10 cellular contexts compared by ENCODE assay signal in genomic region chr18:76475450-76476203, GRCh38. TPM values are rescaled to one million over a fixed set of nuclear protein-coding genes. Genes with fewer than 3 reads are reported as not detected.
DNase-seq lines count a peak whose midpoint lies in the region; ATAC-seq and TF ChIP-seq lines count a peak whose summit lies in the region.
"Had no signal": no experiment of that assay in that cellular context is flagged by ENCODE, and none has a peak within 500 bp of the region (broad histone marks: within the 10 kb centered on the region; RNA-seq: fewer than 3 reads in every experiment).

No MANE protein-coding gene starts in this region.

- no peaks in the 10 kb centered on the region for H4K20me1 ChIP-seq in GM23248 (ENCODE audit: insufficient read depth)

- H3K9me2 ChIP-seq in GM23248 (ENCODE audit: insufficient read depth): no peaks in the 10 kb centered on the region

- DNase-seq in GM23248: no peak
- DNase-seq in RPMI7951 (ENCODE audit: low read depth): peak; percentile 37
- no peak for DNase-seq in fibroblast of mammary gland (ENCODE audit: low read depth)
- no peak for DNase-seq in activated CD4-positive, alpha-beta T cell treated with anti-CD3 and anti-CD28 coated beads, Interleukin-2, amount 50 U/mL, for 1 hour
- DNase-seq in stimulated activated CD8-positive, alpha-beta memory T cell treated with anti-CD3 and anti-CD28 coated beads, Interleukin-4, amount 100 ng/mL, for 48 hours: no peak
- DNase-seq: NCI-H2107, T-helper 2 cell had no signal

- H3K27me3 ChIP-seq in GM23248 (replicated peaks; ENCODE audit: insufficient read depth) (no peaks in the 10 kb centered on the region), skeletal muscle tissue (ENCODE audit: control insufficient read depth in 3 of 3, insufficient read depth in 3 of 3, low read length in 3 of 3) (no peaks in the 10 kb centered on the region)
- H3K27me3 ChIP-seq: cardiac muscle cell had no signal

- in situ Hi-C loops in GM23248 (cut with MboI): no loop called here

- H3F3A ChIP-seq in GM23248 (ENCODE audit: insufficient read depth): peaks cover 45% of the 10 kb centered on the region

- H3K9ac ChIP-seq in GM23248 (peak overlapping the region; percentile 73), skeletal muscle tissue (ENCODE audit: low read depth in 1 of 3, low read length in 3 of 3) (peak overlapping the region in 2 of 3 donors; percentile 1 to 45)

- H3K4me3 ChIP-seq in GM23248 (peak overlapping the region; percentile 73; the same call in 1 of the 2 replicates), fibroblast of mammary gland (ENCODE audit: control insufficient read depth, low read depth, low read length) (no peak overlapping the region), skeletal muscle tissue (ENCODE audit: low read length in 3 of 3) (peak overlapping the region; percentile 38 to 57 (median 46))
- H3K4me3 ChIP-seq: cardiac muscle cell had no signal

- H3K27ac ChIP-seq in GM23248 (peak overlapping the region; percentile 90), skeletal muscle tissue (ENCODE audit: low read depth, low read length) (peak overlapping the region; percentile 74)
- H3K27ac ChIP-seq: cardiac muscle cell had no signal

- H3K79me2 ChIP-seq in GM23248 (ENCODE audit: insufficient read depth): peaks cover 93% of the 10 kb centered on the region

- 0 out of 2 replicates have a peak overlapping the region, but pooled peaks have one; percentile 72 for H2AFZ ChIP-seq in GM23248

- 83% methylated on average over 12 of the region's 12 CpGs for WGBS in GM23248 (ENCODE audit: low coverage in 1 of 2, low lambda C conversion rate in 2 of 2, missing lambda C conversion rate in 2 of 2), 2 experiments

- H3K4me1 ChIP-seq in GM23248 (ENCODE audit: insufficient read depth) (peaks cover 45% of the 10 kb centered on the region), skeletal muscle tissue (ENCODE audit: control insufficient read depth in 3 of 3, insufficient read depth in 3 of 3, low read length in 3 of 3) (peaks cover 25 to 31% (median 29%) of the 10 kb centered on the region in 3 donors)

- no peak for ATAC-seq in esophagus mucosa

- peak overlapping the region; percentile 99 for H3K4me2 ChIP-seq in GM23248 (ENCODE audit: unreplicated experiment)

- H3K36me3 ChIP-seq in GM23248 (ENCODE audit: low read depth): no peaks in the 10 kb centered on the region
- no peaks in the 10 kb centered on the region for H3K36me3 ChIP-seq in skeletal muscle tissue (ENCODE audit: control insufficient read depth in 3 of 3, insufficient read depth in 3 of 3, low read length in 3 of 3)
- H3K36me3 ChIP-seq: cardiac muscle cell had no signal

- no peaks in the 10 kb centered on the region for H3K9me3 ChIP-seq in GM23248 (ENCODE audit: low read depth)
- H3K9me3 ChIP-seq in skeletal muscle tissue (ENCODE audit: control insufficient read depth in 3 of 3, low read length in 3 of 3): no peaks in the 10 kb centered on the region

- TF ChIP-seq CTCF in fibroblast of mammary gland (conservative IDR thresholded peaks at IDR 0.05; ENCODE audit: control insufficient read depth, insufficient read depth, low read depth, low read length): peak; percentile 14

RNA-seq across cellular contexts. Expression of gene ZNF516, which starts 19.4 kb away (rescaled TPM):
- total RNA-seq in GM23248 (2014; rRNA removed; shearing (Covaris generic)): 18.0 and 29.4 TPM in 2 replicates
- 16.1 and 17.8 TPM in 2 replicates for polyA plus RNA-seq in GM23248 (2016; fragmentation: Nextera tagmentation; extraction: Ambion mirVana)
- total RNA-seq in RPMI7951 (2014; rRNA removed; shearing (Covaris generic)): 4.1 and 4.9 TPM in 2 replicates
- 33.9 TPM for total RNA-seq in skeletal muscle tissue
- total RNA-seq in esophagus mucosa: 19.3 TPM
